ENCODE assay signal across 22 cellular contexts in genomic region chrX:151736685-151737084, GRCh38. TPM values are rescaled to one million over a fixed set of nuclear protein-coding genes. Genes with fewer than 3 reads are reported as not detected.
"Had no signal": no experiment of that assay in that cellular context is flagged by ENCODE, and none has a peak within 500 bp of the region (broad histone marks: within the 10 kb centered on the region; RNA-seq: fewer than 3 reads in every experiment).

No MANE protein-coding gene starts in this region.

- ATAC-seq: K562 had no signal

- H3K4me2 ChIP-seq: KMS-11 had no signal

- H3K9me3 ChIP-seq: SJSA1 had no signal

- H3K9ac ChIP-seq: KMS-11 had no signal

- DNase-seq: Kasumi-1, MM.1S, NCI-H1436 treated with DMSO at 0.1 percent for 48 hours, NCI-H1694, NCI-H187 treated with DMSO at 0.1 percent for 48 hours, NCI-H2029 treated with DMSO at 0.1 percent for 48 hours, NCI-H2171, NCI-H226, NCI-H446, NCI-H510A, NCI-H524 treated with DMSO at 0.1 percent for 48 hours, NCI-H69, NCI-H774, Right ventricle myocardium superior, RPMI8226, SIG-M5 had no signal

- H3K4me1 ChIP-seq: SJSA1 had no signal

- H3K36me3 ChIP-seq: SJSA1 had no signal

- H3K27ac ChIP-seq: HL-60, KMS-11, SJSA1, SK-N-MC had no signal

- H3K27me3 ChIP-seq: SJSA1 had no signal

- H3K4me3 ChIP-seq: K562, SJSA1, SK-N-MC had no signal

RNA-seq across cellular contexts. Expression of gene CNGA2, which starts 2.1 kb away (rescaled TPM):
- total RNA-seq: K562, M059J, Right ventricle myocardium superior, SJSA1 had no signal

RNA-seq across cellular contexts. Expression of gene FATE1, which starts 20.9 kb away (rescaled TPM):
- total RNA-seq: K562, SJSA1 had no signal

RNA-seq across cellular contexts. Expression of gene PRRG3, which starts 41.4 kb away (rescaled TPM):
- total RNA-seq: K562, M059J, SJSA1 had no signal
